12 cellular contexts compared by ENCODE assay signal in genomic region chr6:111712398-111712797, GRCh38.
DNase-seq lines count a peak whose midpoint lies in the region; ATAC-seq and TF ChIP-seq lines count a peak whose summit lies in the region.
"Had no signal": no experiment of that assay in that cellular context is flagged by ENCODE, and none has a peak within 500 bp of the region (broad histone marks: within the 10 kb centered on the region; RNA-seq: fewer than 3 reads in every experiment).

No MANE protein-coding gene starts in this region.

- no peaks in the 10 kb centered on the region for H3K9me3 ChIP-seq in stomach
- H3K9me3 ChIP-seq: A549, sigmoid colon had no signal

- TF ChIP-seq CTCF in stomach (IDR thresholded peaks at IDR 0.05) (no peak), GM23338 (conservative IDR thresholded peaks at IDR 0.05; ENCODE audit: low read depth in 2 of 2) (no peak)

- peaks cover 82% of the 10 kb centered on the region for H3K4me1 Mint-ChIP-seq in activated CD4-positive, alpha-beta T cell treated with anti-CD3 and anti-CD28 coated beads for 36 hours
- peaks cover 31% of the 10 kb centered on the region for H3K4me1 Mint-ChIP-seq in GM23338

- 29 to 64% (median 38%) methylated on average over 4 of the region's 4 CpGs for WGBS in stomach, 5 donors

- H3K9me3 Mint-ChIP-seq in activated CD4-positive, alpha-beta T cell treated with anti-CD3 and anti-CD28 coated beads for 36 hours (ENCODE audit: low read depth) = no peaks in the 10 kb centered on the region
- H3K9me3 Mint-ChIP-seq in GM23338 = no peaks in the 10 kb centered on the region

- POLR2A ChIA-PET in activated CD4-positive, alpha-beta T cell treated with anti-CD3 and anti-CD28 coated beads for 36 hours (lab: Charles Lee) = interaction anchor here (0.5 to 0.6 kb wide), 2 partner anchors 11 to 284 kb away, joined by 3 read pairs; no protein-coding TSS in a partner anchor

- H3K4me2 ChIP-seq in GM23338 = no peak overlapping the region
- H3K4me2 ChIP-seq: A549 had no signal

- H3K36me3 ChIP-seq in stomach (peaks cover 8 to 34% (median 22%) of the 10 kb centered on the region in 4 donors), GM23338 (ENCODE audit: insufficient read depth) (no peaks in the 10 kb centered on the region; the same call in 1 of the 2 replicates)
- H3K36me3 ChIP-seq: sigmoid colon had no signal

- H3K9me2 ChIP-seq in GM23338 (ENCODE audit: insufficient read depth) = no peaks in the 10 kb centered on the region

- no peak overlapping the region for H3K4me3 Mint-ChIP-seq in activated CD4-positive, alpha-beta T cell treated with anti-CD3 and anti-CD28 coated beads for 36 hours
- H3K4me3 Mint-ChIP-seq in GM23338 = no peak overlapping the region

- H3K4me3 ChIP-seq in stomach = no peak overlapping the region
- H3K4me3 ChIP-seq in GM23338 = no peak overlapping the region
- H3K4me3 ChIP-seq: A549, sigmoid colon had no signal

- no peak for TF ChIP-seq EP300 in stomach (IDR thresholded peaks at IDR 0.05)

- H3K79me2 ChIP-seq in GM23338 (replicated peaks; ENCODE audit: insufficient read depth) = no peaks in the 10 kb centered on the region

- peaks cover 82% of the 10 kb centered on the region for H3K36me3 Mint-ChIP-seq in activated CD4-positive, alpha-beta T cell treated with anti-CD3 and anti-CD28 coated beads for 36 hours (ENCODE audit: low read depth)
- peaks cover 19% of the 10 kb centered on the region for H3K36me3 Mint-ChIP-seq in GM23338 (ENCODE audit: low read depth)

- CTCF ChIA-PET in activated CD4-positive, alpha-beta T cell treated with anti-CD3 and anti-CD28 coated beads for 36 hours (lab: Charles Lee) = interaction anchor here (0.6 to 5.7 kb wide), 4 partner anchors 68 to 330 kb away, joined by 3 to 59 read pairs (median 4); no protein-coding TSS in a partner anchor

- intact Hi-C loops in activated CD4-positive, alpha-beta T cell treated with anti-CD3 and anti-CD28 coated beads for 36 hours (cut with DNase I, micrococcal nuclease) = loop anchor here (5.0 to 10.0 kb wide), 3 partner anchors 35 to 452 kb away; no protein-coding TSS in a partner anchor
- intact Hi-C loops in left ventricle myocardium superior (cut with micrococcal nuclease) (loop anchor here (10.0 kb wide), 1 partner anchor 162 kb away; the partner anchor contains the start of gene FYN), stomach (cut with DNase I; ENCODE audit: low total_unique reads) (loop anchor here (5.0 to 10.0 kb wide), 2 partner anchors 285 to 322 kb away; no protein-coding TSS in a partner anchor)

- DNase-seq in activated CD4-positive, alpha-beta T cell treated with anti-CD3 and anti-CD28 coated beads for 36 hours = no peak
- no peak for DNase-seq in activated CD4-positive, alpha-beta T cell treated with anti-CD3 and anti-CD28 coated beads, Interleukin-2, amount 50 U/mL, for 4 hours
- DNase-seq in amniotic epithelial cell (ENCODE audit: low read depth) (peak; percentile 92), left ventricle myocardium superior (peak; percentile 47), stomach (peak; percentile 35), GM23338 (ENCODE audit: low spot score) (no peak)
- DNase-seq: KBM-7, OCI-M1, sigmoid colon had no signal

- H3K27me3 ChIP-seq in stomach (no peaks in the 10 kb centered on the region), GM23338 (ENCODE audit: insufficient read depth) (no peaks in the 10 kb centered on the region)
- H3K27me3 ChIP-seq: sigmoid colon had no signal

- no peaks in the 10 kb centered on the region for H3F3A ChIP-seq in GM23338 (replicated peaks; ENCODE audit: low read depth)

- H3K27ac ChIP-seq in stomach (peak overlapping the region in 4 of 5 donors; percentile 48 to 74 (median 64)), GM23338 (ENCODE audit: low read depth) (no peak overlapping the region)
- H3K27ac ChIP-seq: A549 had no signal

- H3K4me1 ChIP-seq in stomach (peaks cover 24 to 46% (median 32%) of the 10 kb centered on the region in 4 donors), GM23338 (ENCODE audit: insufficient read depth) (peaks cover 22% of the 10 kb centered on the region)

- H2AFZ ChIP-seq in GM23338 = no peak overlapping the region

- no peak for ATAC-seq in activated CD4-positive, alpha-beta T cell treated with anti-CD3 and anti-CD28 coated beads for 36 hours
- peak; percentile 76 for ATAC-seq in left ventricle myocardium superior
- no peak for ATAC-seq in GM23338
- ATAC-seq in GM18505 (IDR thresholded peaks at IDR 0.05; ENCODE audit: unreplicated experiment) = no peak
- no peak for ATAC-seq in HG02981 (IDR thresholded peaks at IDR 0.05; ENCODE audit: unreplicated experiment)
- ATAC-seq: A549 had no signal

- H3K27ac Mint-ChIP-seq in activated CD4-positive, alpha-beta T cell treated with anti-CD3 and anti-CD28 coated beads for 36 hours = peak overlapping the region; percentile 88
- H3K27ac Mint-ChIP-seq in GM23338 = no peak overlapping the region

- TF ChIP-seq POLR2A in stomach (IDR thresholded peaks at IDR 0.05) (no peak), GM18505 (IDR thresholded peaks at IDR 0.05; ENCODE audit: borderline replicate concordance, extremely low read depth, insufficient read depth, insufficient read length) (no peak)

- no peaks in the 10 kb centered on the region for H3K27me3 Mint-ChIP-seq in activated CD4-positive, alpha-beta T cell treated with anti-CD3 and anti-CD28 coated beads for 36 hours
- H3K27me3 Mint-ChIP-seq in GM23338 (ENCODE audit: insufficient read depth, low read depth, poor library complexity) = peaks cover 2% of the 10 kb centered on the region

- peaks cover 3% of the 10 kb centered on the region; the same call in 1 of the 2 replicates for H4K20me1 ChIP-seq in GM23338 (replicated peaks; ENCODE audit: insufficient read depth)

TF ChIP-seq in GM23338, 12 proteins besides CTCF, POLR2A, EP300 and RAD21:
- no peak for TF ChIP-seq NANOG (IDR thresholded peaks at IDR 0.05; ENCODE audit: borderline replicate concordance)
- TF ChIP-seq POLR2AphosphoS5 (IDR thresholded peaks at IDR 0.05; ENCODE audit: low read depth) = no peak
- TF ChIP-seq JUNB (IDR thresholded peaks at IDR 0.05; ENCODE audit: unreplicated experiment) = no peak
- no peak for TF ChIP-seq ZNF331 (CRISPR knock-in tag; IDR thresholded peaks at IDR 0.05; ENCODE audit: low read depth)
- TF ChIP-seq ETS1 (IDR thresholded peaks at IDR 0.05) = no peak
- no peak for TF ChIP-seq EZH2phosphoT487 (IDR thresholded peaks at IDR 0.05; ENCODE audit: unreplicated experiment)
- no peak for TF ChIP-seq REST (IDR thresholded peaks at IDR 0.05; ENCODE audit: unreplicated experiment)
- no peak for TF ChIP-seq STAT1 (IDR thresholded peaks at IDR 0.05; ENCODE audit: unreplicated experiment)
- no peak for TF ChIP-seq EZH2 (IDR thresholded peaks at IDR 0.05; ENCODE audit: low read depth, unreplicated experiment)
- no peak for TF ChIP-seq ZNF114 (CRISPR knock-in tag; IDR thresholded peaks at IDR 0.05)

Comparison
In these comparisons a context has a peak if more than half of its experiments do, and no peak if none do; other contexts are left out.
1. DNase-seq: peak in amniotic epithelial cell (single experiment), left ventricle myocardium superior (single experiment) and stomach (single experiment); none in activated CD4-positive, alpha-beta T cell treated with anti-CD3 and anti-CD28 coated beads for 36 hours (single experiment), activated CD4-positive, alpha-beta T cell treated with anti-CD3 and anti-CD28 coated beads, Interleukin-2, amount 50 U/mL, for 4 hours (0 of 2) and GM23338 (single experiment).